ENCODE assay signal across 8 cellular contexts in genomic region chr19:13396256-13397080, GRCh38.
DNase-seq lines count a peak whose midpoint lies in the region; ATAC-seq and TF ChIP-seq lines count a peak whose summit lies in the region.

No MANE protein-coding gene starts in this region.

- CTCF ChIA-PET in CD4-positive, alpha-beta T cell (lab: Charles Lee), result no interaction called here

- no peak overlapping the region for H2AFZ ChIP-seq in Karpas-422 (ENCODE audit: low read length)

- H4K20me1 ChIP-seq in Karpas-422 (ENCODE audit: insufficient read depth, low read depth, low read length), result no peaks in the 10 kb centered on the region

- ATAC-seq in left lobe of liver (peak; percentile 95), HG02759 (IDR thresholded peaks at IDR 0.05; ENCODE audit: unreplicated experiment) (no peak), GM19023 (IDR thresholded peaks at IDR 0.05; ENCODE audit: unreplicated experiment) (no peak)
- ATAC-seq in CD4-positive, alpha-beta T cell (ENCODE audit: poor library complexity), result no peak

- H3K9me3 Mint-ChIP-seq in brain, result peaks cover 0 to 6% (median 0%) of the 10 kb centered on the region in 5 experiments
- peaks cover 6% of the 10 kb centered on the region for H3K9me3 Mint-ChIP-seq in CD4-positive, alpha-beta T cell

- H3K36me3 ChIP-seq in Karpas-422 (ENCODE audit: insufficient read depth, low read length), result no peaks in the 10 kb centered on the region

- peak overlapping the region in 1 of 5 experiments; percentile 61 for H3K27ac Mint-ChIP-seq in brain
- H3K27ac Mint-ChIP-seq in CD4-positive, alpha-beta T cell, result no peak overlapping the region

- H3K36me3 Mint-ChIP-seq in brain, result no peaks in the 10 kb centered on the region
- no peaks in the 10 kb centered on the region for H3K36me3 Mint-ChIP-seq in CD4-positive, alpha-beta T cell (ENCODE audit: low read depth)

- H3K4me1 Mint-ChIP-seq in brain, result peaks cover 22% of the 10 kb centered on the region
- no peaks in the 10 kb centered on the region for H3K4me1 Mint-ChIP-seq in CD4-positive, alpha-beta T cell (ENCODE audit: low read depth)

- POLR2A ChIA-PET in CD4-positive, alpha-beta T cell (lab: Charles Lee), result no interaction called here

- no peaks in the 10 kb centered on the region for H3K4me1 ChIP-seq in Karpas-422 (ENCODE audit: low read length)

- H3K27me3 Mint-ChIP-seq in brain, result peaks cover under 1% of the 10 kb centered on the region
- H3K27me3 Mint-ChIP-seq in CD4-positive, alpha-beta T cell, result peaks cover 66% of the 10 kb centered on the region

- no peaks in the 10 kb centered on the region for H3K9me3 ChIP-seq in Karpas-422 (ENCODE audit: low read length)
- H3K9me3 ChIP-seq in CD4-positive, alpha-beta T cell (ENCODE audit: control insufficient read depth, low read length), result peaks cover 4% of the 10 kb centered on the region

- no peaks in the 10 kb centered on the region for H3K79me2 ChIP-seq in Karpas-422 (ENCODE audit: low read length)

- H3K9ac ChIP-seq in Karpas-422 (ENCODE audit: low read length), result no peak overlapping the region

- no peaks in the 10 kb centered on the region for H3K9me2 ChIP-seq in Karpas-422 (replicated peaks; ENCODE audit: insufficient read depth, low read length)

- peak overlapping the region; percentile 25 for H3K4me2 ChIP-seq in Karpas-422 (ENCODE audit: low read depth, low read length, poor library complexity, severe bottlenecking)

- no peak overlapping the region for H3K4me3 ChIP-seq in Karpas-422 (ENCODE audit: low read length)

- peak overlapping the region in 3 of 5 experiments; percentile 27 to 67 (median 63) for H3K4me3 Mint-ChIP-seq in brain
- no peak overlapping the region for H3K4me3 Mint-ChIP-seq in CD4-positive, alpha-beta T cell

- DNase-seq in C1 segment of cervical spinal cord (lab: John Stamatoyannopoulos, UW), result peak in 11 of 14 donors; percentile 2 to 76 (median 17)
- peak; percentile 76 for DNase-seq in Karpas-422
- DNase-seq in left lobe of liver (ENCODE audit: low spot score), result peak; percentile 78
- DNase-seq in CD4-positive, alpha-beta T cell, result no peak
- DNase-seq in DMS79 treated with DMSO at 0.1 percent for 48 hours (lab: John Stamatoyannopoulos, UW), result no peak

- intact Hi-C loops in CD4-positive, alpha-beta T cell (cut with DNase I, micrococcal nuclease), result no loop called here

- no peaks in the 10 kb centered on the region for H3K27me3 ChIP-seq in Karpas-422 (ENCODE audit: low read length)
- H3K27me3 ChIP-seq in CD4-positive, alpha-beta T cell (ENCODE audit: control insufficient read depth, insufficient read depth, low read length), result peaks cover 23% of the 10 kb centered on the region

- no peak overlapping the region for H3K27ac ChIP-seq in Karpas-422 (ENCODE audit: low read length)
- H3K27ac ChIP-seq in CD4-positive, alpha-beta T cell (ENCODE audit: low read depth, low read length), result no peak overlapping the region

- TF ChIP-seq CTCF in brain (conservative IDR thresholded peaks at IDR 0.05), result no peak
- no peak for TF ChIP-seq CTCF in CD4-positive, alpha-beta T cell (IDR thresholded peaks at IDR 0.05)

Comparison
In these comparisons a context has a peak if more than half of its experiments do, and no peak if none do; other contexts are left out.
1. DNase-seq: peak in C1 segment of cervical spinal cord (11 of 14), Karpas-422 (single experiment) and left lobe of liver (single experiment); none in CD4-positive, alpha-beta T cell (0 of 10) and DMS79 treated with DMSO at 0.1 percent for 48 hours (single experiment).